14 cellular contexts compared by ENCODE assay signal in genomic region chr7:155992538-155992937, GRCh38.
"Had no signal": no experiment of that assay in that cellular context is flagged by ENCODE, and none has a peak within 500 bp of the region (broad histone marks: within the 10 kb centered on the region; RNA-seq: fewer than 3 reads in every experiment).

No MANE protein-coding gene starts in this region.

- DNase-seq: activated gamma-delta T cell; kidney; left ventricle myocardium superior; mesenchymal stem cell; pancreas; SHP77; sigmoid colon; SK-N-SH; spleen; stimulated activated CD4-positive, alpha-beta T cell treated with anti-CD3 and anti-CD28 coated beads, Interleukin-1b, Interleukin-23, amount 100 ng/mL, for 48 hours; T-helper 1 cell; thyroid gland had no signal

- ATAC-seq: esophagus mucosa, left ventricle myocardium superior, pancreas had no signal

- H3K4me3 Mint-ChIP-seq: neural crest cell had no signal

- H3K4me1 Mint-ChIP-seq: neural crest cell had no signal
